8 cellular contexts compared by ENCODE assay signal in genomic region chr11:76680517-76681425, GRCh38. TPM values are rescaled to one million over a fixed set of nuclear protein-coding genes. Genes with fewer than 3 reads are reported as not detected.
DNase-seq lines count a peak whose midpoint lies in the region; ATAC-seq, FAIRE-seq and TF ChIP-seq lines count a peak whose summit lies in the region.

No MANE protein-coding gene starts in this region.

- WGBS in right cardiac atrium, result 30% methylated on average over 22 of the region's 22 CpGs
- 33 to 34% methylated on average over 22 of the region's 22 CpGs for WGBS in sigmoid colon, 2 donors

- TF ChIP-seq CTCF in sigmoid colon (IDR thresholded peaks at IDR 0.05), result peak; percentile 73 to 84 (median 76)

- in situ Hi-C loops in ACHN (cut with HindIII; ENCODE audit: low pct_ligation_motif_present, low pct_unique_long_range_greater_than_20kb, low sequenced_read_pairs), result loop anchor here (25.0 kb wide), 1 partner anchor 443 kb away; no protein-coding TSS in a partner anchor

- H3K27me3 Mint-ChIP-seq in T-helper 17 cell, result peaks cover 22% of the 10 kb centered on the region

- TF ChIP-seq POLR2A in sigmoid colon (IDR thresholded peaks at IDR 0.05), result no peak

- intact Hi-C loops in right cardiac atrium (cut with DNase I), result loop anchor here (5.0 to 10.0 kb wide), 3 partner anchors 83 to 128 kb away; no protein-coding TSS in a partner anchor
- intact Hi-C loops in sigmoid colon (cut with DNase I), result loop anchor here (1.0 kb wide), 1 partner anchor 129 kb away; no protein-coding TSS in a partner anchor

- H3K4me1 ChIP-seq in right cardiac atrium (ENCODE audit: control insufficient read depth, insufficient read depth, low read length) (no peaks in the 10 kb centered on the region), sigmoid colon (peaks cover 0 to 15% (median 11%) of the 10 kb centered on the region in 4 donors)

- DNase-seq in ACHN, result peak; percentile 58
- DNase-seq in GM18507 (ENCODE audit: extremely low spot score, insufficient read length, low read depth), result peak; percentile 40
- DNase-seq in NCI-H128 (lab: John Stamatoyannopoulos, UW; ENCODE audit: unreplicated experiment), result peak; percentile 53
- peak; percentile 29 to 55 (median 32) for DNase-seq in T-helper 17 cell
- peak in 50 of 58 donors; percentile 2 to 69 (median 28) for DNase-seq in anterior cingulate cortex (lab: John Stamatoyannopoulos, UW)
- DNase-seq in right cardiac atrium, result peak; percentile 75 to 87 (median 83)
- DNase-seq in sigmoid colon, result peak; percentile 86

- no peak overlapping the region for H3K4me3 Mint-ChIP-seq in T-helper 17 cell

- no peaks in the 10 kb centered on the region for H3K36me3 ChIP-seq in sigmoid colon

- H3K27me3 ChIP-seq in right cardiac atrium (ENCODE audit: control insufficient read depth, insufficient read depth) (no peaks in the 10 kb centered on the region), sigmoid colon (no peaks in the 10 kb centered on the region)

- ATAC-seq in T-helper 17 cell (peak; percentile 75), right cardiac atrium (peak; percentile 80 to 85), GM21717 (IDR thresholded peaks at IDR 0.05; ENCODE audit: unreplicated experiment) (no peak)

- H3K9me3 ChIP-seq in T-helper 17 cell (ENCODE audit: control insufficient read depth, low read length, poor library complexity, severe bottlenecking) (no peaks in the 10 kb centered on the region), right cardiac atrium (ENCODE audit: control insufficient read depth, low read length) (no peaks in the 10 kb centered on the region), sigmoid colon (no peaks in the 10 kb centered on the region)

- H3K27ac Mint-ChIP-seq in T-helper 17 cell, result peak overlapping the region; percentile 57

- no peak overlapping the region for H3K27ac ChIP-seq in right cardiac atrium (ENCODE audit: low read length)
- H3K27ac ChIP-seq in sigmoid colon, result no peak overlapping the region

- FAIRE-seq in GM18507 (lab: Jason Lieb, UNC), result peak; percentile 60

- H3K4me3 ChIP-seq in right cardiac atrium (ENCODE audit: low read length) (no peak overlapping the region), sigmoid colon (no peak overlapping the region)

- H3K4me1 Mint-ChIP-seq in T-helper 17 cell, result peaks cover 14% of the 10 kb centered on the region

- no peak for TF ChIP-seq EP300 in sigmoid colon (IDR thresholded peaks at IDR 0.05)

- no peaks in the 10 kb centered on the region for H3K36me3 Mint-ChIP-seq in T-helper 17 cell (ENCODE audit: low read depth)

RNA-seq across cellular contexts. Expression of gene LRRC32, which starts 10.2 kb away (rescaled TPM):
- total RNA-seq in T-helper 17 cell (10 to 100 TPM in 1 of 2 donors, 1 to 10 TPM in 1; 3.2 to 11.5 TPM), right cardiac atrium (10 to 100 TPM; 27.7 to 49.9 (median 44.9) TPM), sigmoid colon (10 to 100 TPM in 3 of 4 donors, 1 to 10 TPM in 1; 6.4 to 30.7 (median 16.2) TPM)
- polyA plus RNA-seq in right cardiac atrium (72.1 TPM), sigmoid colon (10 to 100 TPM in 1 of 3 donors, 1 to 10 TPM in 1, under 1 TPM in 1; 0.69 to 18.3 (median 1.8) TPM)

Comparison
In these comparisons a context has a peak if more than half of its experiments do, and no peak if none do; other contexts are left out.
1. DNase-seq: peak in every context shown above with its lines; median percentile 86 in sigmoid colon; 83 in right cardiac atrium; 58 in ACHN; 53 in NCI-H128; 40 in GM18507; 32 in T-helper 17 cell; 28 in anterior cingulate cortex.